In genomic region chr12:642633-643477, GRCh38 we compare ENCODE assay signal across 8 cellular contexts. TPM values are rescaled to one million over a fixed set of nuclear protein-coding genes. Genes with fewer than 3 reads are reported as not detected.
DNase-seq lines count a peak whose midpoint lies in the region; ATAC-seq, FAIRE-seq and TF ChIP-seq lines count a peak whose summit lies in the region.

No MANE protein-coding gene starts in this region.

- H3K27ac ChIP-seq in caudate nucleus (ENCODE audit: low read depth, low read length) (peak overlapping the region; percentile 95), keratinocyte (ENCODE audit: control insufficient read depth, insufficient read depth, low read length) (peak overlapping the region; percentile 42)

- ATAC-seq in GM21737 (IDR thresholded peaks at IDR 0.05; ENCODE audit: unreplicated experiment) (peak; percentile 56), activated B cell treated with CpG ODN at 0.5 μM for 24 hours (ENCODE audit: low read depth) (peak; percentile 72)

- peaks cover 47% of the 10 kb centered on the region for H3K4me1 Mint-ChIP-seq in activated B cell treated with CpG ODN at 0.5 μM for 24 hours

- H3K4me3 ChIP-seq in keratinocyte (ENCODE audit: control insufficient read depth in 2 of 3, extremely low read depth in 1 of 3, insufficient read depth in 2 of 3, low read depth in 1 of 3, low read length in 3 of 3): peak overlapping the region; percentile 13 to 49 (median 26)
- no peak overlapping the region for H3K4me3 ChIP-seq in BE2C (ENCODE audit: low read depth, low read length)

- intact Hi-C loops in activated B cell treated with CpG ODN at 0.5 μM for 24 hours (cut with micrococcal nuclease): loop anchor here (1.0 to 2.0 kb wide), 8 partner anchors 13 to 108 kb away; no protein-coding TSS in a partner anchor

- peak overlapping the region; percentile 66 for H3K4me2 ChIP-seq in keratinocyte (ENCODE audit: control insufficient read depth, extremely low read depth, insufficient read depth, low read depth, low read length)

- FAIRE-seq in keratinocyte (lab: Jason Lieb, UNC): no peak

- H3K9me3 ChIP-seq in keratinocyte (ENCODE audit: control insufficient read depth, low read depth, low read length): no peaks in the 10 kb centered on the region
- H3K9me3 ChIP-seq in BE2C: no peaks in the 10 kb centered on the region

- H3K27me3 ChIP-seq in keratinocyte (ENCODE audit: control insufficient read depth, extremely low read depth, insufficient read depth, low read length) (no peaks in the 10 kb centered on the region), BE2C (no peaks in the 10 kb centered on the region)

- H3K4me1 ChIP-seq in keratinocyte (ENCODE audit: control insufficient read depth, extremely low read depth, insufficient read depth, low read length): peaks cover 27% of the 10 kb centered on the region
- peaks cover 11% of the 10 kb centered on the region for H3K4me1 ChIP-seq in BE2C

- H3K36me3 ChIP-seq in keratinocyte (ENCODE audit: control insufficient read depth in 2 of 2, extremely low read depth in 1 of 2, insufficient read depth in 2 of 2, low read length in 2 of 2): no peaks in the 10 kb centered on the region
- H3K36me3 ChIP-seq in BE2C: no peaks in the 10 kb centered on the region

- H4K20me1 ChIP-seq in keratinocyte (ENCODE audit: control insufficient read depth, extremely low read depth, insufficient read depth, low read length): no peaks in the 10 kb centered on the region

- peak overlapping the region; percentile 72 for H3K9ac ChIP-seq in keratinocyte (ENCODE audit: control insufficient read depth, extremely low read depth, insufficient read depth, low read length)

- no peaks in the 10 kb centered on the region for H3K27me3 Mint-ChIP-seq in activated B cell treated with CpG ODN at 0.5 μM for 24 hours

- no peaks in the 10 kb centered on the region for H3K79me2 ChIP-seq in keratinocyte (ENCODE audit: control insufficient read depth, insufficient read depth, low read length)

- peak overlapping the region; percentile 91 for H3K4me3 Mint-ChIP-seq in activated B cell treated with CpG ODN at 0.5 μM for 24 hours

- peaks cover 14% of the 10 kb centered on the region for H3K36me3 Mint-ChIP-seq in activated B cell treated with CpG ODN at 0.5 μM for 24 hours (ENCODE audit: low read depth)

- CTCF ChIA-PET in activated B cell treated with CpG ODN at 0.5 μM for 24 hours (lab: Charles Lee): interaction anchor here (0.8 to 3.2 kb wide), 6 partner anchors 11 to 109 kb away, joined by 4 to 28 read pairs (median 5); partner anchors contain the start of gene WNK1

- peak overlapping the region; percentile 76 for H2AFZ ChIP-seq in keratinocyte (ENCODE audit: control insufficient read depth, low read length)

- dilution Hi-C loops in keratinocyte (cut with MboI; ENCODE audit: extremely low pct_ligation_motif_present, low sequenced_read_pairs): no loop called here

- no peaks in the 10 kb centered on the region for H3K9me3 Mint-ChIP-seq in activated B cell treated with CpG ODN at 0.5 μM for 24 hours

- H3K9me1 ChIP-seq in keratinocyte (ENCODE audit: control insufficient read depth, extremely low read depth, insufficient read depth, low read length): no peaks in the 10 kb centered on the region

- DNase-seq in GM03348 (ENCODE audit: low spot score) (peak; percentile 95), LoVo (ENCODE audit: low spot score) (peak; percentile 87), activated B cell treated with CpG ODN at 0.5 μM for 24 hours (peak; percentile 77), caudate nucleus (lab: John Stamatoyannopoulos, UW) (peak in 42 of 61 donors; percentile 28 to 80 (median 49)), keratinocyte (ENCODE audit: low read depth, low spot score) (no peak), BE2C (no peak)
- peak; percentile 59 for DNase-seq in stimulated activated CD4-positive, alpha-beta T cell treated with anti-CD3 and anti-CD28 coated beads, Interleukin-15, amount 100 ng/mL, for 1 hour (ENCODE audit: low read depth in 1 of 2, low spot score in 1 of 2)

- TF ChIP-seq CTCF in activated B cell treated with CpG ODN at 0.5 μM for 24 hours (IDR thresholded peaks at IDR 0.05) (no peak), keratinocyte (optimal IDR thresholded peaks at IDR 0.05 in 1 of 3, IDR thresholded peaks at IDR 0.05 in 1 of 3, conservative IDR thresholded peaks at IDR 0.05 in 1 of 3; ENCODE audit: extremely low read depth in 1 of 3, insufficient read depth in 2 of 3, low read length in 3 of 3) (peak in 1 of 3 experiments; percentile 18), BE2C (IDR thresholded peaks at IDR 0.05; ENCODE audit: low read depth, low read length) (no peak)

- POLR2A ChIA-PET in activated B cell treated with CpG ODN at 0.5 μM for 24 hours (lab: Charles Lee): interaction anchor here (0.7 to 3.8 kb wide), 20 partner anchors 9 to 307 kb away, joined by 3 to 93 read pairs (median 4); partner anchors contain the start of genes NINJ2, RAD52 and WNK1

- peak overlapping the region; percentile 96 for H3K27ac Mint-ChIP-seq in activated B cell treated with CpG ODN at 0.5 μM for 24 hours

RNA-seq across cellular contexts. Expression of gene NINJ2, which starts 20.4 kb away (rescaled TPM):
- total RNA-seq in activated B cell treated with CpG ODN at 0.5 μM for 24 hours: 3.0 and 3.6 TPM in 2 replicates
- 0.53 to 0.94 TPM (median 0.58 TPM) in 3 replicates for polyA plus RNA-seq in keratinocyte
- polyA plus RNA-seq in keratinocyte (2011; ENCODE audit: low read depth): 0.42 TPM
- 0.90 and 1.4 TPM in 2 replicates for polyA plus RNA-seq in keratinocyte (2011; cell fraction: cytosol; rRNA removed)
- 0.28 and 0.69 TPM in 2 replicates for polyA plus RNA-seq in keratinocyte (2011; cell fraction: nucleus; rRNA removed)
- 0.84 and 2.0 TPM in 2 replicates for polyA plus RNA-seq in keratinocyte (2012; ENCODE audit: low replicate concordance)
- 0.61 to 2.1 TPM in 2 of 3 replicates, not detected in the other for polyA minus RNA-seq in keratinocyte
- not detected for polyA minus RNA-seq in keratinocyte (2011; cell fraction: cytosol; rRNA and poly(A)+ RNA removed)
- not detected in 2 replicates for polyA minus RNA-seq in keratinocyte (2011; cell fraction: nucleus; rRNA and poly(A)+ RNA removed)
- 3.1 TPM for polyA plus RNA-seq in BE2C (2012; ENCODE audit: insufficient read depth, insufficient read length, low read depth)

Comparison
In these comparisons a context has a peak if more than half of its experiments do, and no peak if none do; other contexts are left out.
1. DNase-seq: peak in GM03348 (single experiment), LoVo (single experiment), activated B cell treated with CpG ODN at 0.5 μM for 24 hours (single experiment), caudate nucleus (42 of 61) and stimulated activated CD4-positive, alpha-beta T cell treated with anti-CD3 and anti-CD28 coated beads, Interleukin-15, amount 100 ng/mL, for 1 hour (2 of 2); none in keratinocyte (single experiment) and BE2C (single experiment).